In genomic region chr17:77217136-77217535, GRCh38 we compare ENCODE assay signal across 29 cellular contexts.
"Had no signal": no experiment of that assay in that cellular context is flagged by ENCODE, and none has a peak within 500 bp of the region (broad histone marks: within the 10 kb centered on the region; RNA-seq: fewer than 3 reads in every experiment).

No MANE protein-coding gene starts in this region.

- H3K4me1 ChIP-seq: SJCRH30 had no signal

- H3K4me3 ChIP-seq: K562, SJCRH30 had no signal

- H3K4me3 Mint-ChIP-seq: activated CD8-positive, alpha-beta T cell treated with anti-CD3 and anti-CD28 coated beads, Interleukin-2, amount 10 ng/mL, durations not matched to agents 7 days and 5 days; activated naive CD4-positive, alpha-beta T cell treated with anti-CD3 and anti-CD28 coated beads, Interleukin-2, amount 50 U/mL, for 24 hours; brain; central memory CD8-positive, alpha-beta T cell; T-helper 17 cell; WTC11 had no signal

- H3K4me1 Mint-ChIP-seq: activated naive CD4-positive, alpha-beta T cell treated with anti-CD3 and anti-CD28 coated beads, Interleukin-2, amount 50 U/mL, for 24 hours; central memory CD8-positive, alpha-beta T cell had no signal

- H3K27ac Mint-ChIP-seq: activated naive CD4-positive, alpha-beta T cell treated with anti-CD3 and anti-CD28 coated beads, Interleukin-2, amount 50 U/mL, for 24 hours; T-helper 17 cell; WTC11 had no signal

- DNase-seq: activated CD4-positive, alpha-beta T cell treated with anti-CD3 and anti-CD28 coated beads for 48 hours; activated CD4-positive, alpha-beta T cell treated with anti-CD3 and anti-CD28 coated beads, Interleukin-2, amount 50 U/mL, for 4 hours; activated CD4-positive, CD25-positive, alpha-beta regulatory T cell treated with anti-CD3 and anti-CD28 coated beads, Interleukin-2, amount 50 U/mL, for 72 hours; activated CD8-positive, alpha-beta memory T cell treated with anti-CD3 and anti-CD28 coated beads, Interleukin-2, amount 50 U/mL, for 48 hours; activated CD8-positive, alpha-beta T cell treated with anti-CD3 and anti-CD28 coated beads, Interleukin-2, amount 10 ng/mL, durations not matched to agents 7 days and 5 days; activated naive CD4-positive, alpha-beta T cell; activated T-cell treated with anti-CD3 and anti-CD28 coated beads, Interleukin-2, amount 50 U/mL, for 1 hour; amniotic stem cell; Karpas-422; MM.1S; NCI-H1105; NCI-H1436; NCI-H187 treated with DMSO at 0.1 percent for 48 hours; NCI-H345; NCI-H510A treated with DMSO at 0.1 percent for 48 hours; NK-92 treated with Interleukin-12 subunit alpha and Interleukin-12 subunit beta, amount 100 ng/mL, for 24 hours; OCI-M1; RPMI8226; SJCRH30; T-helper 17 cell; T-helper 9 cell had no signal

- ATAC-seq: activated CD8-positive, alpha-beta T cell treated with anti-CD3 and anti-CD28 coated beads, Interleukin-2, amount 10 ng/mL, durations not matched to agents 7 days and 5 days; K562; Panc1; Right ventricle myocardium inferior; SK-N-SH treated with all-trans-retinoic acid at 6 μM for 48 hours; T-helper 17 cell; WTC11 had no signal

- H3K9me3 ChIP-seq: SJCRH30 had no signal

- H3K27me3 ChIP-seq: SJCRH30 had no signal

- H3K27ac ChIP-seq: SJCRH30 had no signal

- H3K27me3 Mint-ChIP-seq: activated naive CD4-positive, alpha-beta T cell treated with anti-CD3 and anti-CD28 coated beads, Interleukin-2, amount 50 U/mL, for 24 hours; brain; central memory CD8-positive, alpha-beta T cell; T-helper 17 cell had no signal

- H3K9me3 Mint-ChIP-seq: activated naive CD4-positive, alpha-beta T cell treated with anti-CD3 and anti-CD28 coated beads, Interleukin-2, amount 50 U/mL, for 24 hours; brain; central memory CD8-positive, alpha-beta T cell; WTC11 had no signal
